In genomic region chr16:351804-352520, GRCh38 we compare ENCODE assay signal across 8 cellular contexts. TPM values are rescaled to one million over a fixed set of nuclear protein-coding genes. Genes with fewer than 3 reads are reported as not detected.
A peak's percentile ranks its signal among the peaks of the same experiment; 100 is the strongest.
DNase-seq lines count a peak whose midpoint lies in the region; ATAC-seq and TF ChIP-seq lines count a peak whose summit lies in the region.

No MANE protein-coding gene starts in this region.

- DNase-seq in activated CD4-positive, alpha-beta T cell treated with anti-CD3 and anti-CD28 coated beads, Interleukin-2, amount 10 ng/mL, durations not matched to agents 24 days and 14 days, result peak; percentile 83
- no peak for DNase-seq in activated CD4-positive, alpha-beta T cell treated with anti-CD3 and anti-CD28 coated beads for 48 hours
- DNase-seq in RWPE1 (ENCODE audit: low spot score) (no peak), myocyte (ENCODE audit: low read depth) (peak; percentile 44), NCI-H345 (lab: John Stamatoyannopoulos, UW) (no peak), A172 (ENCODE audit: low spot score) (no peak)
- DNase-seq in effector memory CD4-positive, alpha-beta T cell, result peak in 2 of 3 donors; percentile 18 to 32

- CTCF ChIA-PET in RWPE1 (lab: Yijun Ruan, JAX), result interaction anchor here (0.6 to 2.0 kb wide), 5 partner anchors 10 to 117 kb away, joined by 3 to 4 read pairs (median 4); no protein-coding TSS in a partner anchor

- peak overlapping the region; percentile 85 for H3K4me3 Mint-ChIP-seq in activated CD4-positive, alpha-beta T cell treated with anti-CD3 and anti-CD28 coated beads, Interleukin-2, amount 10 ng/mL, durations not matched to agents 24 days and 14 days

- H3K27me3 ChIP-seq in effector memory CD4-positive, alpha-beta T cell (replicated peaks; ENCODE audit: control insufficient read depth, insufficient read depth, low read length, poor library complexity, severe bottlenecking), result no peaks in the 10 kb centered on the region

- H3K4me1 ChIP-seq in effector memory CD4-positive, alpha-beta T cell (ENCODE audit: control insufficient read depth, insufficient read depth, low read length, poor library complexity, severe bottlenecking), result peaks cover 48% of the 10 kb centered on the region

- peaks cover 16% of the 10 kb centered on the region for H3K36me3 Mint-ChIP-seq in activated CD4-positive, alpha-beta T cell treated with anti-CD3 and anti-CD28 coated beads, Interleukin-2, amount 10 ng/mL, durations not matched to agents 24 days and 14 days (ENCODE audit: low read depth)

- no peaks in the 10 kb centered on the region for H3K36me3 ChIP-seq in effector memory CD4-positive, alpha-beta T cell (ENCODE audit: control insufficient read depth, insufficient read depth, low read length)

- no peaks in the 10 kb centered on the region for H3K27me3 Mint-ChIP-seq in activated CD4-positive, alpha-beta T cell treated with anti-CD3 and anti-CD28 coated beads, Interleukin-2, amount 10 ng/mL, durations not matched to agents 24 days and 14 days

- peak overlapping the region; percentile 52 for H3K4me3 ChIP-seq in effector memory CD4-positive, alpha-beta T cell (ENCODE audit: insufficient read depth, low read depth, low read length, poor library complexity, severe bottlenecking)

- POLR2A ChIA-PET in RWPE1 (lab: Yijun Ruan, JAX; ENCODE audit: low non-redundant PET), result interaction anchor here (0.7 kb wide), 1 partner anchor 151 kb away, joined by 3 read pairs; no protein-coding TSS in a partner anchor

- H3K27ac ChIP-seq in RWPE1, result peak overlapping the region; percentile 94
- H3K27ac ChIP-seq in effector memory CD4-positive, alpha-beta T cell (ENCODE audit: insufficient read depth, low read length, poor library complexity, severe bottlenecking), result peak overlapping the region; percentile 48

- H3K4me1 Mint-ChIP-seq in activated CD4-positive, alpha-beta T cell treated with anti-CD3 and anti-CD28 coated beads, Interleukin-2, amount 10 ng/mL, durations not matched to agents 24 days and 14 days, result peaks cover 29% of the 10 kb centered on the region

- H3K27ac Mint-ChIP-seq in activated CD4-positive, alpha-beta T cell treated with anti-CD3 and anti-CD28 coated beads, Interleukin-2, amount 10 ng/mL, durations not matched to agents 24 days and 14 days, result peak overlapping the region; percentile 85

- H3K9me3 Mint-ChIP-seq in activated CD4-positive, alpha-beta T cell treated with anti-CD3 and anti-CD28 coated beads, Interleukin-2, amount 10 ng/mL, durations not matched to agents 24 days and 14 days, result no peaks in the 10 kb centered on the region

- intact Hi-C loops in activated CD4-positive, alpha-beta T cell treated with anti-CD3 and anti-CD28 coated beads, Interleukin-2, amount 10 ng/mL, durations not matched to agents 24 days and 14 days (cut with micrococcal nuclease), result loop anchor here (1.0 to 2.0 kb wide), 3 partner anchors 27 to 123 kb away; partner anchors contain the start of gene LUC7L

- ATAC-seq in HG02759 (IDR thresholded peaks at IDR 0.05; ENCODE audit: unreplicated experiment), result peak; percentile 33

- TF ChIP-seq CTCF in RWPE1 (conservative IDR thresholded peaks at IDR 0.05; ENCODE audit: low read depth), result no peak

- no peaks in the 10 kb centered on the region for H3K9me3 ChIP-seq in effector memory CD4-positive, alpha-beta T cell (ENCODE audit: control insufficient read depth, low read length)

RNA-seq across cellular contexts. Expression of gene AXIN1, which starts 0.6 kb away (rescaled TPM):
- 26.7 and 27.9 TPM in 2 replicates for total RNA-seq in activated CD4-positive, alpha-beta T cell treated with anti-CD3 and anti-CD28 coated beads, Interleukin-2, amount 10 ng/mL, durations not matched to agents 24 days and 14 days
- 18.5 and 26.1 TPM in 2 replicates for total RNA-seq in myocyte
- 13.8 TPM for polyA plus RNA-seq in myocyte (2012)
- total RNA-seq in A172 (2014; rRNA removed; shearing (Covaris generic)), result 39.0 and 50.5 TPM in 2 replicates

RNA-seq across cellular contexts. Expression of gene MRPL28, which starts 18.4 kb away (rescaled TPM):
- 106 and 109 TPM in 2 replicates for total RNA-seq in activated CD4-positive, alpha-beta T cell treated with anti-CD3 and anti-CD28 coated beads, Interleukin-2, amount 10 ng/mL, durations not matched to agents 24 days and 14 days
- 103 and 112 TPM in 2 replicates for total RNA-seq in myocyte
- polyA plus RNA-seq in myocyte (2012), result 110 TPM
- 234 and 252 TPM in 2 replicates for total RNA-seq in A172 (2014; rRNA removed; shearing (Covaris generic))

RNA-seq across cellular contexts. Expression of gene PGAP6, which starts 29.8 kb away (rescaled TPM):
- 34.1 and 37.8 TPM in 2 replicates for total RNA-seq in activated CD4-positive, alpha-beta T cell treated with anti-CD3 and anti-CD28 coated beads, Interleukin-2, amount 10 ng/mL, durations not matched to agents 24 days and 14 days
- total RNA-seq in myocyte, result 48.1 and 53.4 TPM in 2 replicates
- polyA plus RNA-seq in myocyte (2012), result 119 TPM
- total RNA-seq in A172 (2014; rRNA removed; shearing (Covaris generic)), result 46.6 and 58.5 TPM in 2 replicates

RNA-seq across cellular contexts. Expression of gene NME4, which starts 45.0 kb away (rescaled TPM):
- 64.3 and 64.8 TPM in 2 replicates for total RNA-seq in activated CD4-positive, alpha-beta T cell treated with anti-CD3 and anti-CD28 coated beads, Interleukin-2, amount 10 ng/mL, durations not matched to agents 24 days and 14 days
- 50.3 and 59.1 TPM in 2 replicates for total RNA-seq in myocyte
- 219 TPM for polyA plus RNA-seq in myocyte (2012)
- total RNA-seq in A172 (2014; rRNA removed; shearing (Covaris generic)), result 161 and 179 TPM in 2 replicates

RNA-seq across cellular contexts. Expression of gene DECR2, which starts 49.7 kb away (rescaled TPM):
- total RNA-seq in activated CD4-positive, alpha-beta T cell treated with anti-CD3 and anti-CD28 coated beads, Interleukin-2, amount 10 ng/mL, durations not matched to agents 24 days and 14 days, result 17.6 and 18.5 TPM in 2 replicates
- 27.1 and 28.6 TPM in 2 replicates for total RNA-seq in myocyte
- 20.8 TPM for polyA plus RNA-seq in myocyte (2012)
- 8.1 and 12.5 TPM in 2 replicates for total RNA-seq in A172 (2014; rRNA removed; shearing (Covaris generic))

Comparison
In these comparisons a context has a peak if more than half of its experiments do, and no peak if none do; other contexts are left out.
1. DNase-seq: peak in activated CD4-positive, alpha-beta T cell treated with anti-CD3 and anti-CD28 coated beads, Interleukin-2, amount 10 ng/mL, durations not matched to agents 24 days and 14 days (single experiment), effector memory CD4-positive, alpha-beta T cell (2 of 3) and myocyte (single experiment); none in activated CD4-positive, alpha-beta T cell treated with anti-CD3 and anti-CD28 coated beads for 48 hours (single experiment), RWPE1 (single experiment), NCI-H345 (single experiment) and A172 (single experiment).